8 cellular contexts compared by ENCODE assay signal in genomic region chr1:94236630-94237290, GRCh38. TPM values are rescaled to one million over a fixed set of nuclear protein-coding genes. Genes with fewer than 3 reads are reported as not detected.
DNase-seq lines count a peak whose midpoint lies in the region; ATAC-seq, FAIRE-seq and TF ChIP-seq lines count a peak whose summit lies in the region.

No MANE protein-coding gene starts in this region.

- no peaks in the 10 kb centered on the region for H3K9me3 Mint-ChIP-seq in activated naive CD4-positive, alpha-beta T cell treated with anti-CD3 and anti-CD28 coated beads, Interleukin-2, amount 50 U/mL, for 24 hours
- H3K9me3 Mint-ChIP-seq in T-cell (peaks cover 0 to 7% (median 1%) of the 10 kb centered on the region in 3 donors), natural killer cell (no peaks in the 10 kb centered on the region)

- H3K36me3 ChIP-seq in esophagus squamous epithelium, result no peaks in the 10 kb centered on the region

- peak overlapping the region; percentile 71 to 95 (median 86) for H3K27ac ChIP-seq in esophagus squamous epithelium

- peaks cover 0 to 38% (median 0%) of the 10 kb centered on the region in 3 donors for H3K4me1 ChIP-seq in esophagus squamous epithelium

- peak overlapping the region; percentile 60 to 89 (median 76) for H3K4me3 ChIP-seq in esophagus squamous epithelium

- POLR2A ChIA-PET in T-cell (lab: Charles Lee), result no interaction called here

- H3K4me3 Mint-ChIP-seq in activated naive CD4-positive, alpha-beta T cell treated with anti-CD3 and anti-CD28 coated beads, Interleukin-2, amount 50 U/mL, for 24 hours, result peak overlapping the region; percentile 77
- peak overlapping the region; percentile 55 to 69 (median 56) for H3K4me3 Mint-ChIP-seq in T-cell
- peak overlapping the region; percentile 70 for H3K4me3 Mint-ChIP-seq in natural killer cell

- no peak for TF ChIP-seq POLR2A in esophagus squamous epithelium (IDR thresholded peaks at IDR 0.05)

- H3K36me3 Mint-ChIP-seq in activated naive CD4-positive, alpha-beta T cell treated with anti-CD3 and anti-CD28 coated beads, Interleukin-2, amount 50 U/mL, for 24 hours, result no peaks in the 10 kb centered on the region
- H3K36me3 Mint-ChIP-seq in T-cell (no peaks in the 10 kb centered on the region), natural killer cell (peaks cover 10% of the 10 kb centered on the region)

- CTCF ChIA-PET in T-cell (lab: Charles Lee), result interaction anchor here in 1 of 2 donors (0.6 kb wide), 1 partner anchor 30 kb away, joined by 4 read pairs; no protein-coding TSS in a partner anchor

- TF ChIP-seq CTCF in esophagus squamous epithelium (IDR thresholded peaks at IDR 0.05) (peak in 1 of 6 experiments; percentile 16), natural killer cell (IDR thresholded peaks at IDR 0.05) (no peak)

- no peaks in the 10 kb centered on the region for H3K9me3 ChIP-seq in esophagus squamous epithelium

- ATAC-seq in HG03095 (IDR thresholded peaks at IDR 0.05; ENCODE audit: unreplicated experiment) (peak; percentile 14), T-cell (replicated peaks in 1 of 4) (peak in 3 of 4 experiments; percentile 21 to 38 (median 29)), natural killer cell (peak in 2 of 3 donors; percentile 39 to 41)

- DNase-seq in activated naive CD4-positive, alpha-beta T cell (lab: John Stamatoyannopoulos, UW), result no peak
- DNase-seq in T-cell (no peak), esophagus squamous epithelium (lab: John Stamatoyannopoulos, UW) (no peak), natural killer cell (no peak), HTR-8/SVneo (ENCODE audit: insufficient read length, low spot score) (no peak), Kasumi-1 (lab: John Stamatoyannopoulos, UW) (no peak)

- WGBS in esophagus squamous epithelium, 2 donors, result 2 to 3% methylated on average over 15 of the region's 39 CpGs

- H3K27me3 Mint-ChIP-seq in activated naive CD4-positive, alpha-beta T cell treated with anti-CD3 and anti-CD28 coated beads, Interleukin-2, amount 50 U/mL, for 24 hours, result peaks cover 63% of the 10 kb centered on the region
- H3K27me3 Mint-ChIP-seq in T-cell (peaks cover 60 to 71% of the 10 kb centered on the region in 2 donors), natural killer cell (ENCODE audit: low read depth in 2 of 2) (peaks cover 50 to 77% of the 10 kb centered on the region in 2 donors)

- intact Hi-C loops in esophagus squamous epithelium (cut with DNase I) (loop anchor here (5.0 to 10.0 kb wide), 2 partner anchors 88 to 189 kb away; no protein-coding TSS in a partner anchor), natural killer cell (cut with micrococcal nuclease) (no loop called here)

- peaks cover 0 to 68% (median 2%) of the 10 kb centered on the region in 4 donors for H3K27me3 ChIP-seq in esophagus squamous epithelium

- no peak for FAIRE-seq in HTR-8/SVneo (lab: Jason Lieb, UNC)

- H3K4me1 Mint-ChIP-seq in activated naive CD4-positive, alpha-beta T cell treated with anti-CD3 and anti-CD28 coated beads, Interleukin-2, amount 50 U/mL, for 24 hours, result peaks cover 12% of the 10 kb centered on the region
- peaks cover 13 to 15% (median 14%) of the 10 kb centered on the region in 3 donors for H3K4me1 Mint-ChIP-seq in T-cell
- H3K4me1 Mint-ChIP-seq in natural killer cell, result peaks cover 10 to 13% of the 10 kb centered on the region in 2 donors

- H3K27ac Mint-ChIP-seq in activated naive CD4-positive, alpha-beta T cell treated with anti-CD3 and anti-CD28 coated beads, Interleukin-2, amount 50 U/mL, for 24 hours, result no peak overlapping the region
- H3K27ac Mint-ChIP-seq in T-cell (no peak overlapping the region), natural killer cell (no peak overlapping the region)

RNA-seq across cellular contexts. Expression of gene ARHGAP29, which starts 0.6 kb away (rescaled TPM):
- under 1 TPM in 3 of 5 donors, not detected in 2; 0.13 to 0.54 (median 0.18) TPM for total RNA-seq in T-cell
- 10 to 100 TPM in 1 of 4 donors, 1 to 10 TPM in 3; 1.4 to 30.5 (median 5.6) TPM for total RNA-seq in esophagus squamous epithelium
- total RNA-seq in natural killer cell, result under 1 TPM in 1 of 3 donors, not detected in 2; 0.07 TPM
